Comparison of ENCODE assay signal across 19 cellular contexts in the genomic region with DNA sequence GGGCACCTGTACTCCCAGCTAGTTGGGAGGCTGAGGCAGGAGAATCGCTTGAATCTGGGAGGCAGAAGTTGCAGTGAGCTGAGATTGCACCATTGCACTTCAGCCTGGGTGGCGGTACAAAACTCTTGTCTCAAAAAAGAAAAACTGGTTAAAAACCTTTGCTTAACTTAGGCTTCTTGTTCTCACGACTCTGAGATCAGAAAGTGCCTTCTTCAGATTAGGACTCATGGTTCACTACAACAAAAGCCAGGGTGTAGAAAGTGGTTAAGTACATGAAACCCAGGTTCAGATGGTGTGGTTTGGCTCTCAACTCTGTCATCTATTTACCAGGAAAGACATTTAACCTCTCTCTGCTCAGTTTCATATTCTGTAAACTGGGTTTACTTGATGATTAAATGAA.
DNase-seq lines count a peak whose midpoint lies in the region; ATAC-seq and TF ChIP-seq lines count a peak whose summit lies in the region.
"Had no signal": no experiment of that assay in that cellular context is flagged by ENCODE, and none has a peak within 500 bp of the region (broad histone marks: within the 10 kb centered on the region; RNA-seq: fewer than 3 reads in every experiment).

No MANE protein-coding gene starts in this region.

- DNase-seq in foreskin fibroblast (no peak), aorta (no peak)
- no peak for DNase-seq in activated T-cell treated with anti-CD3 and anti-CD28 coated beads, Interleukin-2, amount 50 U/mL, for 72 hours
- no peak for DNase-seq in activated T-helper 1 cell treated with anti-CD3 and anti-CD28 coated beads, Interleukin-12 subunit alpha, Interleukin-12 subunit beta, Interleukin-2, Interleukin-4 antibody, amounts not matched to agents 30 ng/mL and 10 ng/mL and 1 ng/mL, durations not matched to agents 14 hours and 24 hours and 36 hours (ENCODE audit: low spot score)
- DNase-seq: activated CD4-positive, alpha-beta T cell treated with anti-CD3 and anti-CD28 coated beads for 48 hours; activated naive CD4-positive, alpha-beta T cell treated with anti-CD3 and anti-CD28 coated beads, Interleukin-2, amount 10 ng/mL, durations not matched to agents 7 days and 5 days; CD8-positive, alpha-beta T cell; endodermal cell; HCEC 1CT; mesenchymal stem cell; NCI-H1436; psoas muscle; testis had no signal

- H3K9me3 ChIP-seq in aorta (ENCODE audit: control insufficient read depth, low read length) = no peaks in the 10 kb centered on the region
- H3K9me3 ChIP-seq: psoas muscle, testis had no signal

- TF ChIP-seq CTCF in foreskin fibroblast (IDR thresholded peaks at IDR 0.05; ENCODE audit: low read depth, low read length) = no peak

- peak; percentile 92 for ATAC-seq in GM18511 (IDR thresholded peaks at IDR 0.05; ENCODE audit: unreplicated experiment)
- ATAC-seq in GM19468 (IDR thresholded peaks at IDR 0.05; ENCODE audit: extremely low read depth, unreplicated experiment) = peak; percentile 73
- ATAC-seq in HG02852 (IDR thresholded peaks at IDR 0.05; ENCODE audit: unreplicated experiment) = peak; percentile 96
- ATAC-seq in HG03521 (IDR thresholded peaks at IDR 0.05; ENCODE audit: unreplicated experiment) = peak; percentile 98
- ATAC-seq in activated T-cell treated with anti-CD3 and anti-CD28 coated beads, Interleukin-2, amount 50 U/mL, for 72 hours (replicated peaks in 1 of 2) = no peak
- ATAC-seq in aorta (ENCODE audit: low FRiP score) = no peak
- ATAC-seq: CD8-positive, alpha-beta T cell; psoas muscle had no signal

- H3K4me1 ChIP-seq in aorta (ENCODE audit: control insufficient read depth in 1 of 2, insufficient read depth in 2 of 2, low read length in 2 of 2) = no peaks in the 10 kb centered on the region
- H3K4me1 ChIP-seq: psoas muscle, testis had no signal

- H3K4me3 ChIP-seq in foreskin fibroblast (ENCODE audit: low read depth in 1 of 2, low read length in 2 of 2) (no peak overlapping the region), aorta (ENCODE audit: low read length in 2 of 2) (no peak overlapping the region)
- H3K4me3 ChIP-seq: psoas muscle, testis had no signal

- no peaks in the 10 kb centered on the region for H3K27me3 Mint-ChIP-seq in activated T-cell treated with anti-CD3 and anti-CD28 coated beads, Interleukin-2, amount 50 U/mL, for 72 hours (ENCODE audit: low read depth)
- no peaks in the 10 kb centered on the region for H3K27me3 Mint-ChIP-seq in activated T-helper 1 cell treated with anti-CD3 and anti-CD28 coated beads, Interleukin-12 subunit alpha, Interleukin-12 subunit beta, Interleukin-2, Interleukin-4 antibody, amounts not matched to agents 30 ng/mL and 10 ng/mL and 1 ng/mL, durations not matched to agents 14 hours and 24 hours and 36 hours (ENCODE audit: insufficient read depth)
- H3K27me3 Mint-ChIP-seq: activated naive CD4-positive, alpha-beta T cell treated with anti-CD3 and anti-CD28 coated beads, Interleukin-2, amount 10 ng/mL, durations not matched to agents 7 days and 5 days had no signal

- WGBS in aorta, 2 donors = 92% methylated on average over 3 of the region's 3 CpGs

- H3K27ac ChIP-seq in aorta (ENCODE audit: low read depth in 1 of 2, low read length in 2 of 2) = no peak overlapping the region
- H3K27ac ChIP-seq: psoas muscle, RWPE1, testis had no signal

- peaks cover 0 to 1% of the 10 kb centered on the region in 2 donors for H3K27me3 ChIP-seq in aorta (ENCODE audit: control insufficient read depth in 1 of 2, insufficient read depth in 2 of 2, low read length in 1 of 2)
- H3K27me3 ChIP-seq: testis had no signal

- no peaks in the 10 kb centered on the region for H3K36me3 ChIP-seq in aorta (ENCODE audit: control insufficient read depth in 1 of 2, insufficient read depth in 2 of 2, low read length in 1 of 2)

- no peaks in the 10 kb centered on the region for H3K36me3 Mint-ChIP-seq in activated T-cell treated with anti-CD3 and anti-CD28 coated beads, Interleukin-2, amount 50 U/mL, for 72 hours (ENCODE audit: insufficient read depth in 2 of 2)
- H3K36me3 Mint-ChIP-seq in activated T-helper 1 cell treated with anti-CD3 and anti-CD28 coated beads, Interleukin-12 subunit alpha, Interleukin-12 subunit beta, Interleukin-2, Interleukin-4 antibody, amounts not matched to agents 30 ng/mL and 10 ng/mL and 1 ng/mL, durations not matched to agents 14 hours and 24 hours and 36 hours (ENCODE audit: low read depth) = no peaks in the 10 kb centered on the region
- H3K36me3 Mint-ChIP-seq: activated naive CD4-positive, alpha-beta T cell treated with anti-CD3 and anti-CD28 coated beads, Interleukin-2, amount 10 ng/mL, durations not matched to agents 7 days and 5 days; CD8-positive, alpha-beta T cell had no signal

- no peak overlapping the region for H3K4me3 Mint-ChIP-seq in activated T-cell treated with anti-CD3 and anti-CD28 coated beads, Interleukin-2, amount 50 U/mL, for 72 hours
- no peak overlapping the region for H3K4me3 Mint-ChIP-seq in activated T-helper 1 cell treated with anti-CD3 and anti-CD28 coated beads, Interleukin-12 subunit alpha, Interleukin-12 subunit beta, Interleukin-2, Interleukin-4 antibody, amounts not matched to agents 30 ng/mL and 10 ng/mL and 1 ng/mL, durations not matched to agents 14 hours and 24 hours and 36 hours
- H3K4me3 Mint-ChIP-seq: activated naive CD4-positive, alpha-beta T cell treated with anti-CD3 and anti-CD28 coated beads, Interleukin-2, amount 10 ng/mL, durations not matched to agents 7 days and 5 days; CD8-positive, alpha-beta T cell; endodermal cell; nephron had no signal

- intact Hi-C loops in activated T-helper 1 cell treated with anti-CD3 and anti-CD28 coated beads, Interleukin-12 subunit alpha, Interleukin-12 subunit beta, Interleukin-2, Interleukin-4 antibody, amounts not matched to agents 30 ng/mL and 10 ng/mL and 1 ng/mL, durations not matched to agents 14 hours and 24 hours and 36 hours (cut with micrococcal nuclease) = no loop called here
- intact Hi-C loops in aorta (cut with DNase I) = no loop called here

- H3K27ac Mint-ChIP-seq in activated T-cell treated with anti-CD3 and anti-CD28 coated beads, Interleukin-2, amount 50 U/mL, for 72 hours = no peak overlapping the region
- H3K27ac Mint-ChIP-seq in activated T-helper 1 cell treated with anti-CD3 and anti-CD28 coated beads, Interleukin-12 subunit alpha, Interleukin-12 subunit beta, Interleukin-2, Interleukin-4 antibody, amounts not matched to agents 30 ng/mL and 10 ng/mL and 1 ng/mL, durations not matched to agents 14 hours and 24 hours and 36 hours = no peak overlapping the region
- H3K27ac Mint-ChIP-seq: activated naive CD4-positive, alpha-beta T cell treated with anti-CD3 and anti-CD28 coated beads, Interleukin-2, amount 10 ng/mL, durations not matched to agents 7 days and 5 days; CD8-positive, alpha-beta T cell; endodermal cell; nephron had no signal

- no peaks in the 10 kb centered on the region for H3K4me1 Mint-ChIP-seq in activated T-cell treated with anti-CD3 and anti-CD28 coated beads, Interleukin-2, amount 50 U/mL, for 72 hours (ENCODE audit: low read depth)
- no peaks in the 10 kb centered on the region for H3K4me1 Mint-ChIP-seq in activated T-helper 1 cell treated with anti-CD3 and anti-CD28 coated beads, Interleukin-12 subunit alpha, Interleukin-12 subunit beta, Interleukin-2, Interleukin-4 antibody, amounts not matched to agents 30 ng/mL and 10 ng/mL and 1 ng/mL, durations not matched to agents 14 hours and 24 hours and 36 hours (ENCODE audit: low read depth)
- H3K4me1 Mint-ChIP-seq: activated naive CD4-positive, alpha-beta T cell treated with anti-CD3 and anti-CD28 coated beads, Interleukin-2, amount 10 ng/mL, durations not matched to agents 7 days and 5 days; endodermal cell; nephron had no signal

- peaks cover 5% of the 10 kb centered on the region in 2 donors for H3K9me3 Mint-ChIP-seq in activated T-cell treated with anti-CD3 and anti-CD28 coated beads, Interleukin-2, amount 50 U/mL, for 72 hours
- H3K9me3 Mint-ChIP-seq in activated T-helper 1 cell treated with anti-CD3 and anti-CD28 coated beads, Interleukin-12 subunit alpha, Interleukin-12 subunit beta, Interleukin-2, Interleukin-4 antibody, amounts not matched to agents 30 ng/mL and 10 ng/mL and 1 ng/mL, durations not matched to agents 14 hours and 24 hours and 36 hours = no peaks in the 10 kb centered on the region
- H3K9me3 Mint-ChIP-seq: activated naive CD4-positive, alpha-beta T cell treated with anti-CD3 and anti-CD28 coated beads, Interleukin-2, amount 10 ng/mL, durations not matched to agents 7 days and 5 days; nephron had no signal

Comparison
In these comparisons a context has a peak if more than half of its experiments do, and no peak if none do; other contexts are left out.
1. ATAC-seq: peak in GM18511 (single experiment), GM19468 (single experiment), HG02852 (single experiment) and HG03521 (single experiment); none in activated T-cell treated with anti-CD3 and anti-CD28 coated beads, Interleukin-2, amount 50 U/mL, for 72 hours (0 of 2) and aorta (single experiment).